In genomic region chr20:11001767-11002540, GRCh38 we compare ENCODE assay signal across 10 cellular contexts.
DNase-seq lines count a peak whose midpoint lies in the region; ATAC-seq and TF ChIP-seq lines count a peak whose summit lies in the region.
"Had no signal": no experiment of that assay in that cellular context is flagged by ENCODE, and none has a peak within 500 bp of the region (broad histone marks: within the 10 kb centered on the region; RNA-seq: fewer than 3 reads in every experiment).

No MANE protein-coding gene starts in this region.

- peaks cover 8% of the 10 kb centered on the region for H3K9me3 Mint-ChIP-seq in nephron

- in situ Hi-C loops in Caki2 (cut with HindIII; ENCODE audit: low pct_unique_long_range_greater_than_20kb, low sequenced_read_pairs) = no loop called here

- no peak overlapping the region for H3K4me3 Mint-ChIP-seq in nephron
- H3K4me3 Mint-ChIP-seq: stimulated activated naive CD8-positive, alpha-beta T cell treated with anti-CD3 and anti-CD28 coated beads, Interleukin-15, Interleukin-2, amounts not matched to agents 100 ng/mL and 50 ng/mL, for 24 hours had no signal

- TF ChIP-seq CTCF in nephron (IDR thresholded peaks at IDR 0.05; ENCODE audit: unreplicated experiment in 3 of 3) = no peak

- H3K36me3 Mint-ChIP-seq in nephron (ENCODE audit: low read depth) = peaks cover 6% of the 10 kb centered on the region

- peaks cover 15% of the 10 kb centered on the region for H3K4me1 Mint-ChIP-seq in nephron

- no peak for ATAC-seq in HG03097 (IDR thresholded peaks at IDR 0.05; ENCODE audit: low FRiP score, unreplicated experiment)
- no peak for ATAC-seq in HG02759 (IDR thresholded peaks at IDR 0.05; ENCODE audit: unreplicated experiment)

- peak overlapping the region in 2 of 3 experiments; percentile 11 to 37 for H3K27ac Mint-ChIP-seq in nephron
- H3K27ac Mint-ChIP-seq: stimulated activated naive CD8-positive, alpha-beta T cell treated with anti-CD3 and anti-CD28 coated beads, Interleukin-15, Interleukin-2, amounts not matched to agents 100 ng/mL and 50 ng/mL, for 24 hours had no signal

- DNase-seq in Caki2 (ENCODE audit: low read depth) (peak; percentile 90), NCI-H460 (ENCODE audit: extremely low read depth, low read depth) (peak; percentile 77), dermis microvascular lymphatic vessel endothelial cell (ENCODE audit: low read depth in 2 of 2) (peak; percentile 75 to 91), inferior parietal cortex (ENCODE audit: extremely low spot score) (no peak), NCI-H526 treated with DMSO at 0.1 percent for 48 hours (lab: John Stamatoyannopoulos, UW) (no peak)
- DNase-seq: COR-L47 had no signal

- H3K27me3 Mint-ChIP-seq in nephron (ENCODE audit: low read depth) = peaks cover 7% of the 10 kb centered on the region
- H3K27me3 Mint-ChIP-seq: stimulated activated naive CD8-positive, alpha-beta T cell treated with anti-CD3 and anti-CD28 coated beads, Interleukin-15, Interleukin-2, amounts not matched to agents 100 ng/mL and 50 ng/mL, for 24 hours had no signal

Comparison
In these comparisons a context has a peak if more than half of its experiments do, and no peak if none do; other contexts are left out.
1. DNase-seq: peak in Caki2 (single experiment), NCI-H460 (single experiment) and dermis microvascular lymphatic vessel endothelial cell (2 of 2); none in inferior parietal cortex (single experiment) and NCI-H526 treated with DMSO at 0.1 percent for 48 hours (single experiment).